15 cellular contexts compared by ENCODE assay signal in the genomic region with DNA sequence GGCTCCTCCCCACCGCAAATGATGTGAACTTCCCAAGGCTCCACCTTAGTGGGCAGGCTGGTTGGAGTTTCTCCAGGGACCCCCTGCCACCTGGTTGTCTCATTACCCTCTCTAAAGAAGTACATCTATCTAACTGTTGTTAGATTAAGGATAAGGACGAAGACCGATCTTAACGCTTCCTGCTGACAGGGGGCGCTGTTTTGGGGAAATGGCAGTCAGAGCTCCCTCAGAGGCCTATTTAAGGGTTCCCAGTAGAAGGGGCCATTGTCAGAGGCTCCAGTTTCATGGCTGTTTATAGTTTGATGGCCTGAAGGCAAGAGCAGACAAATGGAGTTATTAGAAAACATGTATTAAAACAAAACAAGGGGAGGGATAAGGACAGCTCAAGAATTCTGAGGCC.
"Had no signal": no experiment of that assay in that cellular context is flagged by ENCODE, and none has a peak within 500 bp of the region (broad histone marks: within the 10 kb centered on the region; RNA-seq: fewer than 3 reads in every experiment).

No MANE protein-coding gene starts in this region.

- H3K27me3 ChIP-seq: heart left ventricle, neural progenitor cell, stomach, vagina had no signal

- DNase-seq: activated CD8-positive, alpha-beta memory T cell treated with anti-CD3 and anti-CD28 coated beads for 24 hours; activated CD8-positive, alpha-beta memory T cell treated with anti-CD3 and anti-CD28 coated beads, Interleukin-2, amount 50 U/mL, for 48 hours; activated effector memory CD4-positive, alpha-beta T cell treated with Interleukin-2 at 50 U/mL for 16 hours; activated T-cell treated with anti-CD3 and anti-CD28 coated beads, Interleukin-2, amount 50 U/mL, for 48 hours; caudate nucleus; heart left ventricle; mucosa of descending colon; naive B cell; psoas muscle; right cardiac atrium; stomach; trophoblast cell had no signal

- H3K9me3 ChIP-seq: heart left ventricle, mucosa of descending colon, psoas muscle, stomach, vagina had no signal

- H3K4me3 ChIP-seq: heart left ventricle, mucosa of descending colon, neural progenitor cell, psoas muscle, stomach, vagina had no signal

- H3K9ac ChIP-seq: neural progenitor cell had no signal

- H3K4me1 ChIP-seq: heart left ventricle, neural progenitor cell, psoas muscle, stomach, vagina had no signal

- H3K27ac ChIP-seq: epithelial cell of prostate, heart left ventricle, neural progenitor cell, psoas muscle, stomach, vagina had no signal

- H2AFZ ChIP-seq: neural progenitor cell had no signal

- ATAC-seq: heart left ventricle, mucosa of descending colon, psoas muscle, right cardiac atrium had no signal

- H3K4me2 ChIP-seq: neural progenitor cell had no signal

- H3K36me3 ChIP-seq: heart left ventricle, neural progenitor cell, stomach, vagina had no signal
